ENCODE assay signal across 21 cellular contexts in genomic region chr13:22235950-22236290, GRCh38.
DNase-seq lines count a peak whose midpoint lies in the region; TF ChIP-seq lines count a peak whose summit lies in the region.
"Had no signal": no experiment of that assay in that cellular context is flagged by ENCODE, and none has a peak within 500 bp of the region (broad histone marks: within the 10 kb centered on the region; RNA-seq: fewer than 3 reads in every experiment).

No MANE protein-coding gene starts in this region.

- no peaks in the 10 kb centered on the region for H3K9me3 ChIP-seq in iPS DF 6.9 (ENCODE audit: control insufficient read depth, insufficient read depth, low read length)
- no peaks in the 10 kb centered on the region for H3K9me3 ChIP-seq in smooth muscle cell (replicated peaks; ENCODE audit: low read depth)
- H3K9me3 ChIP-seq: right atrium auricular region, upper lobe of right lung had no signal

- peaks cover 1% of the 10 kb centered on the region for H3K36me3 Mint-ChIP-seq in activated CD4-positive, alpha-beta T cell treated with anti-CD3 and anti-CD28 coated beads, Interleukin-2, amount 10 ng/mL, durations not matched to agents 24 days and 14 days (ENCODE audit: low read depth)
- H3K36me3 Mint-ChIP-seq: immature natural killer cell had no signal

- H3K27ac Mint-ChIP-seq in activated CD4-positive, alpha-beta T cell treated with anti-CD3 and anti-CD28 coated beads, Interleukin-2, amount 10 ng/mL, durations not matched to agents 24 days and 14 days: peak overlapping the region; percentile 46

- H3K4me1 ChIP-seq in iPS DF 6.9 (ENCODE audit: control insufficient read depth, insufficient read depth, low read length) (peaks cover 6% of the 10 kb centered on the region), smooth muscle cell (ENCODE audit: low read depth) (peaks cover 21% of the 10 kb centered on the region)
- H3K4me1 ChIP-seq: right atrium auricular region, upper lobe of right lung had no signal

- H3K4me1 Mint-ChIP-seq in activated CD4-positive, alpha-beta T cell treated with anti-CD3 and anti-CD28 coated beads, Interleukin-2, amount 10 ng/mL, durations not matched to agents 24 days and 14 days: peaks cover 9% of the 10 kb centered on the region
- H3K4me1 Mint-ChIP-seq: immature natural killer cell had no signal

- DNase-seq in activated CD4-positive, alpha-beta T cell treated with anti-CD3 and anti-CD28 coated beads, Interleukin-2, amount 10 ng/mL, durations not matched to agents 24 days and 14 days: no peak
- no peak for DNase-seq in activated CD4-positive, alpha-beta T cell treated with anti-CD3 and anti-CD28 coated beads for 4 hours
- DNase-seq in SW480 (ENCODE audit: low spot score) (peak; percentile 22), iPS DF 6.9 (ENCODE audit: low read depth, low spot score) (peak; percentile 7), smooth muscle cell (lab: John Stamatoyannopoulos, UW; ENCODE audit: unreplicated experiment) (no peak), RPMI8226 (no peak), NK-92 (lab: John Stamatoyannopoulos, UW; ENCODE audit: unreplicated experiment) (no peak), dermis blood vessel endothelial cell (no peak)
- DNase-seq: activated CD4-positive, alpha-beta T cell treated with anti-CD3 and anti-CD28 coated beads, Interleukin-2, amount 50 U/mL, for 4 hours; activated naive CD4-positive, alpha-beta T cell treated with Interleukin-2 at 50 U/mL for 16 hours; amniotic stem cell; central memory CD4-positive, alpha-beta T cell; COR-L47; HCEC 1CT; immature natural killer cell; NCI-H1436 treated with DMSO at 0.1 percent for 48 hours; PC-9; stimulated activated CD4-positive, alpha-beta T cell treated with anti-CD3 and anti-CD28 coated beads, Interleukin-12 subunit alpha, Interleukin-12 subunit beta, amount 100 ng/mL, for 4 hours; upper lobe of right lung had no signal

- peak overlapping the region; percentile 7 for H3K4me2 ChIP-seq in smooth muscle cell
- H3K4me2 ChIP-seq: PC-9 had no signal

- H3F3A ChIP-seq in smooth muscle cell (ENCODE audit: low read depth): no peaks in the 10 kb centered on the region

- H3K4me3 ChIP-seq in iPS DF 6.9 (ENCODE audit: low read length) (no peak overlapping the region), smooth muscle cell (no peak overlapping the region)
- H3K4me3 ChIP-seq: PC-9, right atrium auricular region, upper lobe of right lung had no signal

- peaks cover 3% of the 10 kb centered on the region for H3K9me3 Mint-ChIP-seq in activated CD4-positive, alpha-beta T cell treated with anti-CD3 and anti-CD28 coated beads, Interleukin-2, amount 10 ng/mL, durations not matched to agents 24 days and 14 days
- H3K9me3 Mint-ChIP-seq: immature natural killer cell had no signal

- no peaks in the 10 kb centered on the region for H3K79me2 ChIP-seq in smooth muscle cell (ENCODE audit: low read depth)

- H3K27ac ChIP-seq in iPS DF 6.9 (ENCODE audit: low read length): peak overlapping the region; percentile 63
- peak overlapping the region; percentile 44 for H3K27ac ChIP-seq in smooth muscle cell (ENCODE audit: low read depth)
- H3K27ac ChIP-seq: PC-9, right atrium auricular region, upper lobe of right lung, VCaP had no signal

- no peak for TF ChIP-seq CTCF in smooth muscle cell (IDR thresholded peaks at IDR 0.05; ENCODE audit: borderline replicate concordance, insufficient read depth, poor library complexity, severe bottlenecking)

- H3K9ac ChIP-seq in smooth muscle cell (ENCODE audit: low read depth): no peak overlapping the region

- no peaks in the 10 kb centered on the region for H4K20me1 ChIP-seq in smooth muscle cell (ENCODE audit: low read depth)

- no peaks in the 10 kb centered on the region for H3K36me3 ChIP-seq in iPS DF 6.9 (ENCODE audit: control insufficient read depth, insufficient read depth, low read length)
- no peaks in the 10 kb centered on the region for H3K36me3 ChIP-seq in smooth muscle cell (ENCODE audit: low read depth)
- H3K36me3 ChIP-seq: right atrium auricular region, upper lobe of right lung had no signal

- H3K27me3 Mint-ChIP-seq in activated CD4-positive, alpha-beta T cell treated with anti-CD3 and anti-CD28 coated beads, Interleukin-2, amount 10 ng/mL, durations not matched to agents 24 days and 14 days: no peaks in the 10 kb centered on the region

- H3K27me3 ChIP-seq in iPS DF 6.9 (ENCODE audit: control insufficient read depth, insufficient read depth, low read length) (no peaks in the 10 kb centered on the region), smooth muscle cell (ENCODE audit: low read depth) (no peaks in the 10 kb centered on the region)
- H3K27me3 ChIP-seq: right atrium auricular region, upper lobe of right lung had no signal

- no peak overlapping the region for H2AFZ ChIP-seq in smooth muscle cell (ENCODE audit: low read depth)
- H2AFZ ChIP-seq: PC-9 had no signal

- intact Hi-C loops in activated CD4-positive, alpha-beta T cell treated with anti-CD3 and anti-CD28 coated beads, Interleukin-2, amount 10 ng/mL, durations not matched to agents 24 days and 14 days (cut with micrococcal nuclease): no loop called here

- H3K4me3 Mint-ChIP-seq in activated CD4-positive, alpha-beta T cell treated with anti-CD3 and anti-CD28 coated beads, Interleukin-2, amount 10 ng/mL, durations not matched to agents 24 days and 14 days: no peak overlapping the region
- H3K4me3 Mint-ChIP-seq: immature natural killer cell had no signal

- WGBS in iPS DF 6.9 (ENCODE audit: insufficient coverage, insufficient read length): no CpG with 5 or more reads among the region's 2 CpGs
- WGBS in smooth muscle cell (ENCODE audit: low lambda C conversion rate): 29% methylated on average over 2 of the region's 2 CpGs

Comparison
In these comparisons a context has a peak if more than half of its experiments do, and no peak if none do; other contexts are left out.
1. DNase-seq: peak in SW480 (single experiment) and iPS DF 6.9 (single experiment); none in activated CD4-positive, alpha-beta T cell treated with anti-CD3 and anti-CD28 coated beads, Interleukin-2, amount 10 ng/mL, durations not matched to agents 24 days and 14 days (single experiment), activated CD4-positive, alpha-beta T cell treated with anti-CD3 and anti-CD28 coated beads for 4 hours (0 of 2), smooth muscle cell (single experiment), RPMI8226 (single experiment), NK-92 (single experiment) and dermis blood vessel endothelial cell (single experiment).